Comparison of ENCODE assay signal across 11 cellular contexts in the genomic region with DNA sequence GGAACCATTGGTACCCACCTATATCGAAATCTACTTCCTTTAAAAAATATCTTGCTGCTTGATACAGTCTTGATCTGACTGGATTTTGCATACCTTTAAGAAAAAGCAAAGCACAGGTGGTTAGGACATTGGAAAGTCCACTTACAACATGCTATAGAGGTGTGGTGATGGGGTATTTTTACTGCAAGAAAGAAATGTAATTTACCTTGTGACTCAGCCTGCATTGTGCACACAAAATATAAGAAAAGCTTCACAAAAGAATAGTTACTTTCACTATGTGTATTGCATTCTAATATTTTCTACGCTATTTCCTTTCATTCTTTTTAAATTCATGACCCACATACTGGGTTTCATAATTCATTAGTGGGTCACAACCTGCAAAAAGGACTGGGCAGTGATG.
"Had no signal": no experiment of that assay in that cellular context is flagged by ENCODE, and none has a peak within 500 bp of the region (broad histone marks: within the 10 kb centered on the region; RNA-seq: fewer than 3 reads in every experiment).

No MANE protein-coding gene starts in this region.

- H3K4me3 ChIP-seq: lung, transverse colon had no signal

- H3K9me3 ChIP-seq: transverse colon had no signal

- H3K27me3 ChIP-seq: transverse colon had no signal

- H3K27ac ChIP-seq: transverse colon had no signal

- H3K36me3 ChIP-seq: transverse colon had no signal

- H3K27me3 Mint-ChIP-seq: activated naive CD4-positive, alpha-beta T cell treated with anti-CD3 and anti-CD28 coated beads, Interleukin-2, amount 50 U/mL, for 24 hours; naive thymus-derived CD4-positive, alpha-beta T cell had no signal

- ATAC-seq: naive thymus-derived CD4-positive, alpha-beta T cell; stimulated activated naive CD8-positive, alpha-beta T cell treated with anti-CD3 and anti-CD28 coated beads, Interleukin-15, Interleukin-2, amounts not matched to agents 100 U/mL and 50 U/mL, for 24 hours had no signal

- DNase-seq: activated CD4-positive, CD25-positive, alpha-beta regulatory T cell; cerebellar nuclear complex; naive thymus-derived CD4-positive, alpha-beta T cell; small intestine; stimulated activated CD4-positive, alpha-beta T cell treated with anti-CD3 and anti-CD28 coated beads, Interleukin-4, amount 100 ng/mL, for 4 hours; stimulated activated CD8-positive, alpha-beta memory T cell treated with anti-CD3 and anti-CD28 coated beads, Interleukin-4, amount 100 ng/mL, for 48 hours; stimulated activated naive CD8-positive, alpha-beta T cell treated with anti-CD3 and anti-CD28 coated beads, Interleukin-15, Interleukin-2, amounts not matched to agents 100 U/mL and 50 U/mL, for 24 hours; transverse colon had no signal

- FAIRE-seq: islet of Langerhans, small intestine had no signal

- H3K9me3 Mint-ChIP-seq: activated naive CD4-positive, alpha-beta T cell treated with anti-CD3 and anti-CD28 coated beads, Interleukin-2, amount 50 U/mL, for 24 hours; naive thymus-derived CD4-positive, alpha-beta T cell had no signal

- H3K4me1 Mint-ChIP-seq: activated naive CD4-positive, alpha-beta T cell treated with anti-CD3 and anti-CD28 coated beads, Interleukin-2, amount 50 U/mL, for 24 hours; naive thymus-derived CD4-positive, alpha-beta T cell had no signal

- H3K4me3 Mint-ChIP-seq: activated naive CD4-positive, alpha-beta T cell treated with anti-CD3 and anti-CD28 coated beads, Interleukin-2, amount 50 U/mL, for 24 hours; naive thymus-derived CD4-positive, alpha-beta T cell had no signal
